ENCODE assay signal across 9 cellular contexts in the genomic region with DNA sequence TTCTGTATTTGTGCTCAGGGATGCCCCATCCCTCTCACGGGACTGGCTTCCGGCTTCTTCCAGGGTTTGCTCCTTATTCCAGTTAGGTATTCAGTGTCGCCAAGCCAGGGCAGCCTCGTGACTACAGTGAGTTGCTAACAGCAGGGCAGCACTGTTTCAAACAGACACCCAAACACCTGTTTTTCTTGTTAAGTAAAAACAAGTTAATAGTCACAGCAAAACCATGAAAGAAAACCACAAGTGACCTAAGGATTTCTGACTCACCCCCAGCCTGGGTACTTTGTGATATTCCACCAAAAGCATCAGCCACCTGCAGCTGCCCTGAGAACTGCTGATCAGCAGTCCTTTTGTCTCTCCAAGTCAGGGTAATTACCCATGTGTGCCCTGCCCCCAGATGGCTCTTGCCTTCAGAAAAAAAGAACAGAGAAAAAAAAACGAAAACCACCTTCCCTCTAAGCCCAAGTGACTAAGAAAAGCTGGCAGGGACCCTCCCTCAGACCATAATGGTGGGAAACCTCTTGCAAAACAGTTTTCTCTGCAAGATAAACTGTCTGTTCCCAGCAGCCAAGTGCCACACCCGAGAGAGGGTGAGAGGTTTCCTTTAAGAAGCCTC.
A peak's percentile ranks its signal among the peaks of the same experiment; 100 is the strongest.
DNase-seq lines count a peak whose midpoint lies in the region; ATAC-seq and TF ChIP-seq lines count a peak whose summit lies in the region.
"Had no signal": no experiment of that assay in that cellular context is flagged by ENCODE, and none has a peak within 500 bp of the region (broad histone marks: within the 10 kb centered on the region; RNA-seq: fewer than 3 reads in every experiment).

No MANE protein-coding gene starts in this region.

- CTCF ChIA-PET in activated CD4-positive, alpha-beta T cell treated with anti-CD3 and anti-CD28 coated beads, Interleukin-2, amount 10 ng/mL, durations not matched to agents 7 days and 5 days (lab: Charles Lee) = interaction anchor here (0.7 to 1.5 kb wide), 2 partner anchors 10 to 12 kb away, joined by 3 to 4 read pairs; no protein-coding TSS in a partner anchor

- peaks cover 5% of the 10 kb centered on the region for H3K27me3 Mint-ChIP-seq in activated CD4-positive, alpha-beta T cell treated with anti-CD3 and anti-CD28 coated beads, Interleukin-2, amount 10 ng/mL, durations not matched to agents 7 days and 5 days

- peak overlapping the region; percentile 68 for H3K27ac Mint-ChIP-seq in activated CD4-positive, alpha-beta T cell treated with anti-CD3 and anti-CD28 coated beads, Interleukin-2, amount 10 ng/mL, durations not matched to agents 7 days and 5 days

- no peak overlapping the region for H3K4me3 Mint-ChIP-seq in activated CD4-positive, alpha-beta T cell treated with anti-CD3 and anti-CD28 coated beads, Interleukin-2, amount 10 ng/mL, durations not matched to agents 7 days and 5 days

- no peak for TF ChIP-seq CTCF in fibroblast of mammary gland (conservative IDR thresholded peaks at IDR 0.05; ENCODE audit: control insufficient read depth, insufficient read depth, low read depth, low read length)

- H3K4me2 ChIP-seq in skeletal muscle satellite cell (ENCODE audit: low read length) = peak overlapping the region; percentile 10

- H3K4me3 ChIP-seq in fibroblast of mammary gland (ENCODE audit: control insufficient read depth, low read depth, low read length) (no peak overlapping the region), skeletal muscle satellite cell (ENCODE audit: low read length) (no peak overlapping the region)

- peaks cover 35% of the 10 kb centered on the region for H3K4me1 ChIP-seq in skeletal muscle satellite cell (ENCODE audit: control insufficient read depth, insufficient read depth, low read length)

- no peaks in the 10 kb centered on the region for H3K36me3 ChIP-seq in skeletal muscle satellite cell (ENCODE audit: insufficient read depth, low read length)

- H3K9me3 Mint-ChIP-seq in activated CD4-positive, alpha-beta T cell treated with anti-CD3 and anti-CD28 coated beads, Interleukin-2, amount 10 ng/mL, durations not matched to agents 7 days and 5 days = no peaks in the 10 kb centered on the region

- peaks cover 53% of the 10 kb centered on the region for H3K4me1 Mint-ChIP-seq in activated CD4-positive, alpha-beta T cell treated with anti-CD3 and anti-CD28 coated beads, Interleukin-2, amount 10 ng/mL, durations not matched to agents 7 days and 5 days

- no peaks in the 10 kb centered on the region for H3K9me3 ChIP-seq in skeletal muscle satellite cell (replicated peaks; ENCODE audit: low read length)

- peak; percentile 12 for DNase-seq in activated T-cell treated with anti-CD3 and anti-CD28 coated beads for 1 hour (ENCODE audit: low read depth)
- DNase-seq in activated T-cell treated with anti-CD3 and anti-CD28 coated beads for 4 hours = no peak
- DNase-seq in NCI-H128 (lab: John Stamatoyannopoulos, UW; ENCODE audit: unreplicated experiment) = peak; percentile 21
- DNase-seq in activated CD4-positive, alpha-beta T cell treated with anti-CD3 and anti-CD28 coated beads, Interleukin-2, amount 10 ng/mL, durations not matched to agents 7 days and 5 days = peak; percentile 48
- DNase-seq in fibroblast of mammary gland (ENCODE audit: low read depth) = peak; percentile 95
- no peak for DNase-seq in amniotic stem cell (lab: John Stamatoyannopoulos, UW)
- DNase-seq: left cardiac atrium had no signal

- POLR2A ChIA-PET in activated CD4-positive, alpha-beta T cell treated with anti-CD3 and anti-CD28 coated beads, Interleukin-2, amount 10 ng/mL, durations not matched to agents 7 days and 5 days (lab: Charles Lee) = no interaction called here

- ATAC-seq in HG02884 (IDR thresholded peaks at IDR 0.05; ENCODE audit: unreplicated experiment) = peak; percentile 76

- no peak overlapping the region for H3K9ac ChIP-seq in skeletal muscle satellite cell (ENCODE audit: low read depth, low read length)

- no peaks in the 10 kb centered on the region for H3K36me3 Mint-ChIP-seq in activated CD4-positive, alpha-beta T cell treated with anti-CD3 and anti-CD28 coated beads, Interleukin-2, amount 10 ng/mL, durations not matched to agents 7 days and 5 days (ENCODE audit: low read depth)

- H3K27me3 ChIP-seq in skeletal muscle satellite cell (ENCODE audit: control insufficient read depth, insufficient read depth, low read length) = peaks cover 51% of the 10 kb centered on the region

Comparison
In these comparisons a context has a peak if more than half of its experiments do, and no peak if none do; other contexts are left out.
1. DNase-seq: peak in activated T-cell treated with anti-CD3 and anti-CD28 coated beads for 1 hour (single experiment), NCI-H128 (single experiment), activated CD4-positive, alpha-beta T cell treated with anti-CD3 and anti-CD28 coated beads, Interleukin-2, amount 10 ng/mL, durations not matched to agents 7 days and 5 days (single experiment) and fibroblast of mammary gland (single experiment); none in activated T-cell treated with anti-CD3 and anti-CD28 coated beads for 4 hours (single experiment) and amniotic stem cell (single experiment).